In genomic region chr2:42979416-42979869, GRCh38 we compare ENCODE assay signal across 16 cellular contexts.
DNase-seq lines count a peak whose midpoint lies in the region; ATAC-seq and TF ChIP-seq lines count a peak whose summit lies in the region.
"Had no signal": no experiment of that assay in that cellular context is flagged by ENCODE, and none has a peak within 500 bp of the region (broad histone marks: within the 10 kb centered on the region; RNA-seq: fewer than 3 reads in every experiment).

No MANE protein-coding gene starts in this region.

- intact Hi-C loops in cardiac septum (cut with DNase I): loop anchor here (5.0 kb wide), 3 partner anchors 43 to 508 kb away; no protein-coding TSS in a partner anchor
- intact Hi-C loops in Right ventricle myocardium inferior (cut with DNase I): loop anchor here (5.0 kb wide), 2 partner anchors 108 to 148 kb away; no protein-coding TSS in a partner anchor

- H3K4me3 ChIP-seq in duodenal mucosa (ENCODE audit: low read depth in 1 of 2, low read length in 2 of 2) (no peak overlapping the region), muscle layer of duodenum (ENCODE audit: low read depth in 1 of 2, low read length in 2 of 2) (no peak overlapping the region), gastroesophageal sphincter (no peak overlapping the region), foreskin fibroblast (ENCODE audit: low read depth in 1 of 2, low read length in 2 of 2) (no peak overlapping the region)
- H3K4me3 ChIP-seq: left ventricle myocardium inferior had no signal

- H3K4me1 ChIP-seq in duodenal mucosa (ENCODE audit: control insufficient read depth in 1 of 2, insufficient read depth in 2 of 2, low read length in 2 of 2) (peaks cover 47 to 54% of the 10 kb centered on the region in 2 donors), muscle layer of duodenum (ENCODE audit: control insufficient read depth in 1 of 2, insufficient read depth in 2 of 2, low read length in 2 of 2) (peaks cover 5 to 6% of the 10 kb centered on the region in 2 donors), gastroesophageal sphincter (peaks cover 0 to 14% (median 14%) of the 10 kb centered on the region in 3 donors)

- no peak for ATAC-seq in Right ventricle myocardium inferior
- ATAC-seq in gastroesophageal sphincter: no peak
- ATAC-seq: stimulated activated naive B cell treated with anti-CD40 and anti-IgM and Interleukin-4, amounts not matched to agents 10 μg/mL and 1 μg/mL and 100 μg/mL, for 72 hours had no signal

- WGBS in gastroesophageal sphincter (ENCODE audit: low coverage in 1 of 2), 2 donors: 73% methylated on average over 3 of the region's 5 CpGs; no CpG with 5 or more reads in 1 of the 2 donors

- peak overlapping the region; percentile 39 to 40 for H3K9ac ChIP-seq in duodenal mucosa (ENCODE audit: low read depth in 1 of 2, low read length in 2 of 2)

- H3K9me3 ChIP-seq in duodenal mucosa (ENCODE audit: control insufficient read depth in 1 of 2, low read length in 2 of 2) (no peaks in the 10 kb centered on the region), muscle layer of duodenum (ENCODE audit: control insufficient read depth in 1 of 2, low read length in 2 of 2) (no peaks in the 10 kb centered on the region), gastroesophageal sphincter (no peaks in the 10 kb centered on the region)
- H3K9me3 ChIP-seq: left ventricle myocardium inferior had no signal

- TF ChIP-seq POLR2A in gastroesophageal sphincter (IDR thresholded peaks at IDR 0.05): no peak

- H3K36me3 ChIP-seq in duodenal mucosa (ENCODE audit: control insufficient read depth in 1 of 2, insufficient read depth in 2 of 2, low read length in 2 of 2): no peaks in the 10 kb centered on the region
- no peaks in the 10 kb centered on the region for H3K36me3 ChIP-seq in muscle layer of duodenum (ENCODE audit: control insufficient read depth in 1 of 2, insufficient read depth in 2 of 2, low read length in 2 of 2)
- H3K36me3 ChIP-seq in gastroesophageal sphincter: no peaks in the 10 kb centered on the region
- H3K36me3 ChIP-seq: left ventricle myocardium inferior had no signal

- no peaks in the 10 kb centered on the region for H3K27me3 ChIP-seq in duodenal mucosa (ENCODE audit: control insufficient read depth in 1 of 2, insufficient read depth in 2 of 2, low read length in 2 of 2)
- H3K27me3 ChIP-seq in muscle layer of duodenum (ENCODE audit: low read depth, low read length): no peaks in the 10 kb centered on the region
- no peaks in the 10 kb centered on the region for H3K27me3 ChIP-seq in gastroesophageal sphincter

- TF ChIP-seq EP300 in gastroesophageal sphincter (IDR thresholded peaks at IDR 0.05): no peak

- peak overlapping the region; percentile 17 for H3K27ac ChIP-seq in duodenal mucosa (ENCODE audit: low read depth, low read length)
- peak overlapping the region; percentile 27 for H3K27ac ChIP-seq in muscle layer of duodenum (ENCODE audit: low read length)
- no peak overlapping the region for H3K27ac ChIP-seq in gastroesophageal sphincter
- H3K27ac ChIP-seq: left ventricle myocardium inferior had no signal

- DNase-seq in cardiac septum (ENCODE audit: low spot score) (peak; percentile 38), Right ventricle myocardium inferior (ENCODE audit: missing footprints) (no peak), foreskin fibroblast (no peak), NCI-H2029 treated with DMSO at 0.1 percent for 48 hours (lab: John Stamatoyannopoulos, UW) (no peak), D341Med (ENCODE audit: low spot score) (no peak)
- DNase-seq: ACHN; CD4-positive, alpha-beta memory T cell; foreskin melanocyte; left ventricle myocardium inferior; NCI-H446; Right ventricle myocardium superior; stimulated activated naive B cell treated with anti-CD40 and anti-IgM and Interleukin-4, amounts not matched to agents 10 μg/mL and 1 μg/mL and 100 μg/mL, for 72 hours; T-helper 2 cell had no signal

- TF ChIP-seq CTCF in gastroesophageal sphincter (IDR thresholded peaks at IDR 0.05) (no peak), foreskin fibroblast (IDR thresholded peaks at IDR 0.05; ENCODE audit: low read depth, low read length) (no peak)

Comparison
In these comparisons a context has a peak if more than half of its experiments do, and no peak if none do; other contexts are left out.
1. H3K27ac ChIP-seq: peak in duodenal mucosa (single experiment) and muscle layer of duodenum (single experiment); none in gastroesophageal sphincter (0 of 4).